Comparison of ENCODE assay signal across 1 cellular context in the genomic region with DNA sequence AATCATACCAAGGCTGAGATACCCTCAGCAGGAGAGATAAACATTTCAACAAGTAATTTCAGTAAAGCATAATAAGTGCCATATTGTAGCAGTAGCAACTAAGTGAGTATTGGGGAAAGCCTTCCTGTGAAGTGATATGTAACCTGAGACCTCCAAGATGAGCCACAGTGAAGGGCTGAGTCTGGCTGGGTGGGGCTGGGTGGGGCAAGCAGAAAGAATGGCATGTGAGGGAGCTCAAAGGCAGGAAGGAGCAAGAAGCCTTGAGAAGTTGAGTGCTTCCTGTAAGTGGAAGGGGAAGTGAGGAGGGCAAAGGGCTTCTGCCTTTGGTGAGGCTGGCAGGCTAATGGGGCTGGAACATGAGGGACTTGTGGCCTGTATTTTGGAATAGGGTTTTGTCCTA.
TF ChIP-seq lines count a peak whose summit lies in the region.

No MANE protein-coding gene starts in this region.

TF ChIP-seq in GM23338, 12 proteins besides CTCF, POLR2A, EP300 and RAD21:
- no peak for TF ChIP-seq EZH2phosphoT487 (IDR thresholded peaks at IDR 0.05; ENCODE audit: unreplicated experiment)
